ENCODE assay signal across 1 cellular context in genomic region chr19:42281175-42282035, GRCh38.
TF ChIP-seq lines count a peak whose summit lies in the region.

No MANE protein-coding gene starts in this region.

TF ChIP-seq in WTC11, 78 proteins besides CTCF, POLR2A, EP300 and RAD21 (continued from another document):
- no peak for TF ChIP-seq RELA (CRISPR knock-in tag; IDR thresholded peaks at IDR 0.05; ENCODE audit: borderline replicate concordance)
- no peak for TF ChIP-seq ZNF121 (CRISPR knock-in tag; IDR thresholded peaks at IDR 0.05)
- TF ChIP-seq AR (CRISPR knock-in tag; IDR thresholded peaks at IDR 0.05): no peak
- TF ChIP-seq NFATC4 (CRISPR knock-in tag; IDR thresholded peaks at IDR 0.05): no peak
- TF ChIP-seq ZNF671 (CRISPR knock-in tag; IDR thresholded peaks at IDR 0.05): no peak
- no peak for TF ChIP-seq IRF2 (CRISPR knock-in tag; IDR thresholded peaks at IDR 0.05; ENCODE audit: borderline replicate concordance, low read depth)
- TF ChIP-seq MYBL2 (CRISPR knock-in tag; IDR thresholded peaks at IDR 0.05): no peak
- no peak for TF ChIP-seq ARID4B (CRISPR knock-in tag; IDR thresholded peaks at IDR 0.05; ENCODE audit: borderline replicate concordance)
- TF ChIP-seq ETV6 (CRISPR knock-in tag; IDR thresholded peaks at IDR 0.05): no peak
